Comparison of ENCODE assay signal across 1 cellular context in the genomic region with DNA sequence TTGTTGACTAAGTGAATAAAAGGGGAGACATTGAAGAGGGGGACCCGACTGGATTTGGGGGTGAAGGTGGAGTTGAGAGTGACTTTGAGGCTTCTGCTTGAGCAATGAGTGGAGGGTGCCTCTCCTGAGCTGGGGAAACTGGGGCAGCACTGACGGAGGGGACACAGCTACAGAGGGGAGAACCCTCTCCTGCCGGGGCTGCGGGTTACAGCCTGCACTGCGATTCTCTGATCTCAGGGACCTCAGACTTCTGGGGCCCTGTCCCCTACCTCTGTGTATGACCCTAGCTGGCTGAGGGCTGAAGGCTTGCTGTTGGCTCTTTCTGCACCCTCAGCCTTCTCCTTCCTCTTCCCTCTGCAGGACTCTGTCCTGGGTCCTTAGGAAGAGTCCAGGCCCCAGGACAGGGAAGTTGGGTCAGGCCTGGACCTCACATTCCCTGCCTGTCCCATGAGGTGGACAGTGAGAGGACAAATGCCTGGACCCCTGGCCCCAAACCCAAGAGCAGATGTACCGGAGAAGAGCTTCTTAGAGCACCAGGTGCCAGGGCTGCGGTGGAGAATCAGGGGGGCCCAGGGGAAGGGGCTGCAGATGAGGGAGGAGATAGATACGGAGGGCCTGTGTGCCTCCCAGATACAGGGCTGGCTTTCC.
TF ChIP-seq lines count a peak whose summit lies in the region.

No MANE protein-coding gene starts in this region.

TF ChIP-seq in GM23338, 12 proteins besides CTCF, POLR2A, EP300 and RAD21 (continued from another document):
- TF ChIP-seq NANOG (IDR thresholded peaks at IDR 0.05; ENCODE audit: borderline replicate concordance) = no peak
- TF ChIP-seq, protein P1, sequence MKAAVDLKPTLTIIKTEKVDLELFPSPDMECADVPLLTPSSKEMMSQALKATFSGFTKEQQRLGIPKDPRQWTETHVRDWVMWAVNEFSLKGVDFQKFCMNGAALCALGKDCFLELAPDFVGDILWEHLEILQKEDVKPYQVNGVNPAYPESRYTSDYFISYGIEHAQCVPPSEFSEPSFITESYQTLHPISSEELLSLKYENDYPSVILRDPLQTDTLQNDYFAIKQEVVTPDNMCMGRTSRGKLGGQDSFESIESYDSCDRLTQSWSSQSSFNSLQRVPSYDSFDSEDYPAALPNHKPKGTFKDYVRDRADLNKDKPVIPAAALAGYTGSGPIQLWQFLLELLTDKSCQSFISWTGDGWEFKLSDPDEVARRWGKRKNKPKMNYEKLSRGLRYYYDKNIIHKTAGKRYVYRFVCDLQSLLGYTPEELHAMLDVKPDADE (IDR thresholded peaks at IDR 0.05) = no peak
- no peak for TF ChIP-seq EZH2phosphoT487 (IDR thresholded peaks at IDR 0.05; ENCODE audit: unreplicated experiment)
- TF ChIP-seq STAT1 (IDR thresholded peaks at IDR 0.05; ENCODE audit: unreplicated experiment) = no peak
- no peak for TF ChIP-seq POLR2AphosphoS5 (IDR thresholded peaks at IDR 0.05; ENCODE audit: low read depth)
- TF ChIP-seq, protein P2, sequence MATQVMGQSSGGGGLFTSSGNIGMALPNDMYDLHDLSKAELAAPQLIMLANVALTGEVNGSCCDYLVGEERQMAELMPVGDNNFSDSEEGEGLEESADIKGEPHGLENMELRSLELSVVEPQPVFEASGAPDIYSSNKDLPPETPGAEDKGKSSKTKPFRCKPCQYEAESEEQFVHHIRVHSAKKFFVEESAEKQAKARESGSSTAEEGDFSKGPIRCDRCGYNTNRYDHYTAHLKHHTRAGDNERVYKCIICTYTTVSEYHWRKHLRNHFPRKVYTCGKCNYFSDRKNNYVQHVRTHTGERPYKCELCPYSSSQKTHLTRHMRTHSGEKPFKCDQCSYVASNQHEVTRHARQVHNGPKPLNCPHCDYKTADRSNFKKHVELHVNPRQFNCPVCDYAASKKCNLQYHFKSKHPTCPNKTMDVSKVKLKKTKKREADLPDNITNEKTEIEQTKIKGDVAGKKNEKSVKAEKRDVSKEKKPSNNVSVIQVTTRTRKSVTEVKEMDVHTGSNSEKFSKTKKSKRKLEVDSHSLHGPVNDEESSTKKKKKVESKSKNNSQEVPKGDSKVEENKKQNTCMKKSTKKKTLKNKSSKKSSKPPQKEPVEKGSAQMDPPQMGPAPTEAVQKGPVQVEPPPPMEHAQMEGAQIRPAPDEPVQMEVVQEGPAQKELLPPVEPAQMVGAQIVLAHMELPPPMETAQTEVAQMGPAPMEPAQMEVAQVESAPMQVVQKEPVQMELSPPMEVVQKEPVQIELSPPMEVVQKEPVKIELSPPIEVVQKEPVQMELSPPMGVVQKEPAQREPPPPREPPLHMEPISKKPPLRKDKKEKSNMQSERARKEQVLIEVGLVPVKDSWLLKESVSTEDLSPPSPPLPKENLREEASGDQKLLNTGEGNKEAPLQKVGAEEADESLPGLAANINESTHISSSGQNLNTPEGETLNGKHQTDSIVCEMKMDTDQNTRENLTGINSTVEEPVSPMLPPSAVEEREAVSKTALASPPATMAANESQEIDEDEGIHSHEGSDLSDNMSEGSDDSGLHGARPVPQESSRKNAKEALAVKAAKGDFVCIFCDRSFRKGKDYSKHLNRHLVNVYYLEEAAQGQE (IDR thresholded peaks at IDR 0.05; ENCODE audit: unreplicated experiment) = no peak
- no peak for TF ChIP-seq JUNB (IDR thresholded peaks at IDR 0.05; ENCODE audit: unreplicated experiment)
- TF ChIP-seq EZH2 (IDR thresholded peaks at IDR 0.05; ENCODE audit: low read depth, unreplicated experiment) = no peak
- no peak for TF ChIP-seq ZNF114 (CRISPR knock-in tag; IDR thresholded peaks at IDR 0.05)
- TF ChIP-seq ZNF331 (CRISPR knock-in tag; IDR thresholded peaks at IDR 0.05; ENCODE audit: low read depth) = no peak
- TF ChIP-seq, protein P3, sequence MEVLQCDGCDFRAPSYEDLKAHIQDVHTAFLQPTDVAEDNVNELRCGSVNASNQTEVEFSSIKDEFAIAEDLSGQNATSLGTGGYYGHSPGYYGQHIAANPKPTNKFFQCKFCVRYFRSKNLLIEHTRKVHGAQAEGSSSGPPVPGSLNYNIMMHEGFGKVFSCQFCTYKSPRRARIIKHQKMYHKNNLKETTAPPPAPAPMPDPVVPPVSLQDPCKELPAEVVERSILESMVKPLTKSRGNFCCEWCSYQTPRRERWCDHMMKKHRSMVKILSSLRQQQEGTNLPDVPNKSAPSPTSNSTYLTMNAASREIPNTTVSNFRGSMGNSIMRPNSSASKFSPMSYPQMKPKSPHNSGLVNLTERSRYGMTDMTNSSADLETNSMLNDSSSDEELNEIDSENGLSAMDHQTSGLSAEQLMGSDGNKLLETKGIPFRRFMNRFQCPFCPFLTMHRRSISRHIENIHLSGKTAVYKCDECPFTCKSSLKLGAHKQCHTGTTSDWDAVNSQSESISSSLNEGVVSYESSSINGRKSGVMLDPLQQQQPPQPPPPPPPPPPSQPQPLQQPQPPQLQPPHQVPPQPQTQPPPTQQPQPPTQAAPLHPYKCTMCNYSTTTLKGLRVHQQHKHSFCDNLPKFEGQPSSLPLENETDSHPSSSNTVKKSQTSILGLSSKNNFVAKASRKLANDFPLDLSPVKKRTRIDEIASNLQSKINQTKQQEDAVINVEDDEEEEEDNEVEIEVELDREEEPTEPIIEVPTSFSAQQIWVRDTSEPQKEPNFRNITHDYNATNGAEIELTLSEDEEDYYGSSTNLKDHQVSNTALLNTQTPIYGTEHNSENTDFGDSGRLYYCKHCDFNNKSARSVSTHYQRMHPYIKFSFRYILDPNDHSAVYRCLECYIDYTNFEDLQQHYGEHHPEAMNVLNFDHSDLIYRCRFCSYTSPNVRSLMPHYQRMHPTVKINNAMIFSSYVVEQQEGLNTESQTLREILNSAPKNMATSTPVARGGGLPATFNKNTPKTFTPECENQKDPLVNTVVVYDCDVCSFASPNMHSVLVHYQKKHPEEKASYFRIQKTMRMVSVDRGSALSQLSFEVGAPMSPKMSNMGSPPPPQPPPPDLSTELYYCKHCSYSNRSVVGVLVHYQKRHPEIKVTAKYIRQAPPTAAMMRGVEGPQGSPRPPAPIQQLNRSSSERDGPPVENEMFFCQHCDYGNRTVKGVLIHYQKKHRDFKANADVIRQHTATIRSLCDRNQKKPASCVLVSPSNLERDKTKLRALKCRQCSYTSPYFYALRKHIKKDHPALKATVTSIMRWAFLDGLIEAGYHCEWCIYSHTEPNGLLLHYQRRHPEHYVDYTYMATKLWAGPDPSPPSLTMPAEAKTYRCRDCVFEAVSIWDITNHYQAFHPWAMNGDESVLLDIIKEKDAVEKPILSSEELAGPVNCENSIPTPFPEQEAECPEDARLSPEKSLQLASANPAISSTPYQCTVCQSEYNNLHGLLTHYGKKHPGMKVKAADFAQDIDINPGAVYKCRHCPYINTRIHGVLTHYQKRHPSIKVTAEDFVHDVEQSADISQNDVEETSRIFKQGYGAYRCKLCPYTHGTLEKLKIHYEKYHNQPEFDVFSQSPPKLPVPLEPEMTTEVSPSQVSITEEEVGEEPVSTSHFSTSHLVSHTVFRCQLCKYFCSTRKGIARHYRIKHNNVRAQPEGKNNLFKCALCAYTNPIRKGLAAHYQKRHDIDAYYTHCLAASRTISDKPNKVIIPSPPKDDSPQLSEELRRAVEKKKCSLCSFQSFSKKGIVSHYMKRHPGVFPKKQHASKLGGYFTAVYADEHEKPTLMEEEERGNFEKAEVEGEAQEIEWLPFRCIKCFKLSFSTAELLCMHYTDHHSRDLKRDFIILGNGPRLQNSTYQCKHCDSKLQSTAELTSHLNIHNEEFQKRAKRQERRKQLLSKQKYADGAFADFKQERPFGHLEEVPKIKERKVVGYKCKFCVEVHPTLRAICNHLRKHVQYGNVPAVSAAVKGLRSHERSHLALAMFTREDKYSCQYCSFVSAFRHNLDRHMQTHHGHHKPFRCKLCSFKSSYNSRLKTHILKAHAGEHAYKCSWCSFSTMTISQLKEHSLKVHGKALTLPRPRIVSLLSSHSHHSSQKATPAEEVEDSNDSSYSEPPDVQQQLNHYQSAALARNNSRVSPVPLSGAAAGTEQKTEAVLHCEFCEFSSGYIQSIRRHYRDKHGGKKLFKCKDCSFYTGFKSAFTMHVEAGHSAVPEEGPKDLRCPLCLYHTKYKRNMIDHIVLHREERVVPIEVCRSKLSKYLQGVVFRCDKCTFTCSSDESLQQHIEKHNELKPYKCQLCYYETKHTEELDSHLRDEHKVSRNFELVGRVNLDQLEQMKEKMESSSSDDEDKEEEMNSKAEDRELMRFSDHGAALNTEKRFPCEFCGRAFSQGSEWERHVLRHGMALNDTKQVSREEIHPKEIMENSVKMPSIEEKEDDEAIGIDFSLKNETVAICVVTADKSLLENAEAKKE (CRISPR knock-in tag; IDR thresholded peaks at IDR 0.05) = no peak
TF ChIP-seq in GM23338: peak in this region for 0.
